In genomic region chr12:47962198-47962597, GRCh38 we compare ENCODE assay signal across 17 cellular contexts. TPM values are rescaled to one million over a fixed set of nuclear protein-coding genes. Genes with fewer than 3 reads are reported as not detected.
DNase-seq lines count a peak whose midpoint lies in the region; ATAC-seq, FAIRE-seq and TF ChIP-seq lines count a peak whose summit lies in the region.
"Had no signal": no experiment of that assay in that cellular context is flagged by ENCODE, and none has a peak within 500 bp of the region (broad histone marks: within the 10 kb centered on the region; RNA-seq: fewer than 3 reads in every experiment).

No MANE protein-coding gene starts in this region.

- DNase-seq in CD4-positive, CD25-positive, alpha-beta regulatory T cell: no peak
- DNase-seq in astrocyte (ENCODE audit: low read depth) (no peak), trophoblast cell (no peak), mammary epithelial cell (no peak)
- no peak for DNase-seq in natural killer cell treated with Interleukin-12 subunit alpha and Interleukin-12 subunit beta and Interleukin-15 and Interleukin-18, amount 100 ng/mL, for 72 hours (ENCODE audit: low spot score)
- no peak for DNase-seq in stimulated activated CD4-positive, alpha-beta T cell treated with anti-CD3 and anti-CD28 coated beads, Interleukin-2, amount 100 ng/mL, for 24 hours
- DNase-seq: 8988T, AML-193, Calu3, DMS 273 treated with DMSO at 0.1 percent for 48 hours, GOT3 had no signal

- dilution Hi-C loops in mammary epithelial cell (cut with HindIII; ENCODE audit: low sequenced_read_pairs): loop anchor here (5.0 to 25.0 kb wide), 3 partner anchors 75 to 200 kb away; partner anchors contain the start of gene ASB8

- ATAC-seq in CD4-positive, CD25-positive, alpha-beta regulatory T cell (ENCODE audit: low read depth in 2 of 2): no peak
- ATAC-seq in natural killer cell treated with Interleukin-12 subunit alpha and Interleukin-12 subunit beta and Interleukin-15 and Interleukin-18, amount 100 ng/mL, for 72 hours: no peak
- no peak for ATAC-seq in HG03432 (IDR thresholded peaks at IDR 0.05; ENCODE audit: unreplicated experiment)
- ATAC-seq: HepG2 had no signal

- peaks cover 15 to 40% (median 33%) of the 10 kb centered on the region in 4 donors for H3K4me1 Mint-ChIP-seq in CD4-positive, CD25-positive, alpha-beta regulatory T cell
- no peaks in the 10 kb centered on the region for H3K4me1 Mint-ChIP-seq in astrocyte (ENCODE audit: low read depth, unreplicated experiment)
- peaks cover 19 to 35% of the 10 kb centered on the region in 2 donors for H3K4me1 Mint-ChIP-seq in natural killer cell treated with Interleukin-12 subunit alpha and Interleukin-12 subunit beta and Interleukin-15 and Interleukin-18, amount 100 ng/mL, for 72 hours (ENCODE audit: low read depth in 2 of 2)

- no peak overlapping the region for H2AFZ ChIP-seq in astrocyte (ENCODE audit: low read depth, low read length)
- H2AFZ ChIP-seq in trophoblast cell (ENCODE audit: insufficient read depth, low read length, poor library complexity): no peak overlapping the region
- no peak overlapping the region for H2AFZ ChIP-seq in mammary epithelial cell (ENCODE audit: low read depth, low read length)

- H3K79me2 ChIP-seq in astrocyte (ENCODE audit: insufficient read depth, low read length): no peaks in the 10 kb centered on the region
- H3K79me2 ChIP-seq in trophoblast cell (ENCODE audit: control insufficient read depth, insufficient read depth, low read length, poor library complexity): peaks cover 2% of the 10 kb centered on the region
- H3K79me2 ChIP-seq in mammary epithelial cell (ENCODE audit: insufficient read depth, low read length): peaks cover 21% of the 10 kb centered on the region

- H3K18ac ChIP-seq in trophoblast cell (ENCODE audit: low read length): no peak overlapping the region

- H3K36me3 ChIP-seq in CD4-positive, CD25-positive, alpha-beta regulatory T cell (ENCODE audit: control insufficient read depth, insufficient read depth, low read length): peaks cover 10% of the 10 kb centered on the region
- H3K36me3 ChIP-seq in astrocyte (ENCODE audit: insufficient read depth, low read length) (no peaks in the 10 kb centered on the region), trophoblast cell (ENCODE audit: control insufficient read depth in 1 of 2, insufficient read depth in 2 of 2, low read length in 2 of 2) (peaks cover 5 to 7% of the 10 kb centered on the region in 2 experiments), mammary epithelial cell (ENCODE audit: insufficient read depth, low read length) (peaks cover 13% of the 10 kb centered on the region)

- no peak for FAIRE-seq in astrocyte (lab: Jason Lieb, UNC)
- FAIRE-seq: GM18507, HepG2, HTR-8/SVneo had no signal

- H3K4me2 ChIP-seq in astrocyte (ENCODE audit: low read length) (no peak overlapping the region), trophoblast cell (ENCODE audit: low read length) (no peak overlapping the region), mammary epithelial cell (ENCODE audit: insufficient read depth, low read depth, low read length) (no peak overlapping the region)

- no peak overlapping the region for H3K27ac ChIP-seq in CD4-positive, CD25-positive, alpha-beta regulatory T cell (ENCODE audit: insufficient read depth, low read length, poor library complexity, severe bottlenecking)
- H3K27ac ChIP-seq in astrocyte (ENCODE audit: low read depth, low read length) (no peak overlapping the region), trophoblast cell (ENCODE audit: low read depth, low read length) (no peak overlapping the region), mammary epithelial cell (ENCODE audit: insufficient read depth, low read depth, low read length) (no peak overlapping the region)
- H3K27ac ChIP-seq: BLaER1 had no signal

- peaks cover 2% of the 10 kb centered on the region for H3K27me3 ChIP-seq in CD4-positive, CD25-positive, alpha-beta regulatory T cell (ENCODE audit: control insufficient read depth, insufficient read depth, low read length)
- H3K27me3 ChIP-seq in astrocyte (ENCODE audit: insufficient read depth, low read length) (peaks cover 12% of the 10 kb centered on the region), trophoblast cell (ENCODE audit: insufficient read depth, low read length) (no peaks in the 10 kb centered on the region), mammary epithelial cell (ENCODE audit: insufficient read depth, low read length) (no peaks in the 10 kb centered on the region)
- H3K27me3 ChIP-seq: BLaER1 had no signal

- H3K4ac ChIP-seq in trophoblast cell (ENCODE audit: low read depth, low read length): no peak overlapping the region

- WGBS in trophoblast cell (ENCODE audit: extremely low coverage, insufficient coverage, insufficient read length): no CpG with 5 or more reads among the region's 11 CpGs
- WGBS in mammary epithelial cell (ENCODE audit: low coverage, missing lambda C conversion rate): 94% methylated on average over 11 of the region's 11 CpGs

- no peaks in the 10 kb centered on the region for H3K9me3 ChIP-seq in CD4-positive, CD25-positive, alpha-beta regulatory T cell (ENCODE audit: control insufficient read depth in 2 of 2, low read length in 2 of 2)
- no peaks in the 10 kb centered on the region for H3K9me3 ChIP-seq in astrocyte (ENCODE audit: insufficient read depth, low read depth, low read length)
- H3K9me3 ChIP-seq in trophoblast cell (ENCODE audit: insufficient read depth, low read depth, low read length): peaks cover 10% of the 10 kb centered on the region
- H3K9me3 ChIP-seq in mammary epithelial cell (replicated peaks; ENCODE audit: insufficient read depth, low read length): no peaks in the 10 kb centered on the region

- H2BK12ac ChIP-seq in trophoblast cell (ENCODE audit: low read length): peak overlapping the region; percentile 19

- in situ Hi-C loops in mammary epithelial cell (cut with MboI; ENCODE audit: low sequenced_read_pairs in 2 of 2): no loop called here

- H3K27me3 Mint-ChIP-seq in CD4-positive, CD25-positive, alpha-beta regulatory T cell: peaks cover 16% of the 10 kb centered on the region
- H3K27me3 Mint-ChIP-seq in astrocyte (ENCODE audit: low read depth, unreplicated experiment): peaks cover 22% of the 10 kb centered on the region
- H3K27me3 Mint-ChIP-seq in natural killer cell treated with Interleukin-12 subunit alpha and Interleukin-12 subunit beta and Interleukin-15 and Interleukin-18, amount 100 ng/mL, for 72 hours: peaks cover 11 to 13% of the 10 kb centered on the region in 2 donors

- BruUV-seq in mammary epithelial cell (replicated peaks; lab: Mats Ljungman, UMichigan): no TSS peak

- peaks cover 5% of the 10 kb centered on the region for H3K79me1 ChIP-seq in trophoblast cell (ENCODE audit: low read length)

- no peak overlapping the region for H2BK120ac ChIP-seq in trophoblast cell (ENCODE audit: insufficient read depth, low read length, poor library complexity)

- peaks cover 0 to 3% (median 1%) of the 10 kb centered on the region in 7 donors for H3K9me3 Mint-ChIP-seq in CD4-positive, CD25-positive, alpha-beta regulatory T cell
- peaks cover 6% of the 10 kb centered on the region for H3K9me3 Mint-ChIP-seq in astrocyte (ENCODE audit: unreplicated experiment)
- no peaks in the 10 kb centered on the region for H3K9me3 Mint-ChIP-seq in natural killer cell treated with Interleukin-12 subunit alpha and Interleukin-12 subunit beta and Interleukin-15 and Interleukin-18, amount 100 ng/mL, for 72 hours

- H4K91ac ChIP-seq in trophoblast cell (ENCODE audit: low read depth, low read length): no peak overlapping the region

- no peaks in the 10 kb centered on the region for H3K36me3 Mint-ChIP-seq in CD4-positive, CD25-positive, alpha-beta regulatory T cell
- H3K36me3 Mint-ChIP-seq in astrocyte (ENCODE audit: low read depth, unreplicated experiment): peaks cover 2% of the 10 kb centered on the region
- H3K36me3 Mint-ChIP-seq in natural killer cell treated with Interleukin-12 subunit alpha and Interleukin-12 subunit beta and Interleukin-15 and Interleukin-18, amount 100 ng/mL, for 72 hours: peaks cover 10% of the 10 kb centered on the region

- H2BK5ac ChIP-seq in trophoblast cell (ENCODE audit: low read depth, low read length, poor library complexity): no peak overlapping the region

- no peak overlapping the region for H4K8ac ChIP-seq in trophoblast cell (ENCODE audit: low read depth, low read length)

- H2AK5ac ChIP-seq in trophoblast cell (ENCODE audit: low read length): no peak overlapping the region

- peaks cover 16% of the 10 kb centered on the region for H3K4me1 ChIP-seq in CD4-positive, CD25-positive, alpha-beta regulatory T cell (ENCODE audit: control insufficient read depth, insufficient read depth, low read length, poor library complexity, severe bottlenecking)
- H3K4me1 ChIP-seq in astrocyte (ENCODE audit: insufficient read depth, low read length) (peaks cover 4% of the 10 kb centered on the region), trophoblast cell (ENCODE audit: control insufficient read depth in 1 of 2, insufficient read depth in 2 of 2, low read length in 2 of 2) (peaks cover 4 to 6% of the 10 kb centered on the region in 2 experiments), mammary epithelial cell (ENCODE audit: insufficient read depth, low read length) (peaks cover 15% of the 10 kb centered on the region)

- H4K20me1 ChIP-seq in astrocyte (ENCODE audit: insufficient read depth, low read length) (no peaks in the 10 kb centered on the region), mammary epithelial cell (ENCODE audit: insufficient read depth, low read length) (no peaks in the 10 kb centered on the region)
- H4K20me1 ChIP-seq: BLaER1 had no signal

- H3K9ac ChIP-seq in astrocyte (ENCODE audit: low read length) (no peak overlapping the region), trophoblast cell (ENCODE audit: low read length) (no peak overlapping the region), mammary epithelial cell (ENCODE audit: insufficient read depth, low read length) (no peak overlapping the region)
- H3K9ac ChIP-seq: BLaER1 had no signal

- peak overlapping the region; percentile 38 to 98 (median 84) for H3K4me3 Mint-ChIP-seq in CD4-positive, CD25-positive, alpha-beta regulatory T cell
- H3K4me3 Mint-ChIP-seq in astrocyte (ENCODE audit: unreplicated experiment): peak overlapping the region; percentile 31
- peak overlapping the region; percentile 100 for H3K4me3 Mint-ChIP-seq in natural killer cell treated with Interleukin-12 subunit alpha and Interleukin-12 subunit beta and Interleukin-15 and Interleukin-18, amount 100 ng/mL, for 72 hours

- CTCF ChIA-PET in mammary epithelial cell (lab: Charles Lee; ENCODE audit: low non-redundant PET): no interaction called here

- no peak overlapping the region for H3K4me3 ChIP-seq in CD4-positive, CD25-positive, alpha-beta regulatory T cell (ENCODE audit: low read depth, low read length)
- no peak overlapping the region for H3K4me3 ChIP-seq in astrocyte (ENCODE audit: insufficient read depth, low read depth, low read length)
- H3K4me3 ChIP-seq in trophoblast cell (ENCODE audit: low read depth, low read length): no peak overlapping the region
- H3K4me3 ChIP-seq in mammary epithelial cell (replicated peaks in 1 of 3; ENCODE audit: insufficient read depth in 1 of 3, low read depth in 2 of 3, low read length in 3 of 3): no peak overlapping the region
- H3K4me3 ChIP-seq: BLaER1, HAP-1 had no signal

- no peak overlapping the region for H3K27ac Mint-ChIP-seq in CD4-positive, CD25-positive, alpha-beta regulatory T cell
- H3K27ac Mint-ChIP-seq in astrocyte (ENCODE audit: unreplicated experiment): no peak overlapping the region
- H3K27ac Mint-ChIP-seq in natural killer cell treated with Interleukin-12 subunit alpha and Interleukin-12 subunit beta and Interleukin-15 and Interleukin-18, amount 100 ng/mL, for 72 hours: no peak overlapping the region

- H4K12ac ChIP-seq in trophoblast cell (ENCODE audit: low read depth, low read length): no peak overlapping the region

- TF ChIP-seq CTCF in astrocyte (IDR thresholded peaks at IDR 0.05; ENCODE audit: insufficient read depth, low read depth, low read length): no peak
- no peak for TF ChIP-seq CTCF in mammary epithelial cell (conservative IDR thresholded peaks at IDR 0.05 in 1 of 2, IDR thresholded peaks at IDR 0.05 in 1 of 2; ENCODE audit: extremely low read depth in 1 of 2, insufficient read depth in 1 of 2, low read depth in 1 of 2, low read length in 2 of 2)

- intact Hi-C loops in mammary epithelial cell (cut with micrococcal nuclease): loop anchor here (5.0 kb wide), 2 partner anchors 205 to 225 kb away; no protein-coding TSS in a partner anchor

- H3K14ac ChIP-seq in trophoblast cell (ENCODE audit: low read length): no peak overlapping the region

- H3K23ac ChIP-seq in trophoblast cell (ENCODE audit: low read length): no peak overlapping the region

RNA-seq across cellular contexts. Expression of gene TMEM106C, which starts 1.2 kb away (rescaled TPM):
- total RNA-seq in CD4-positive, CD25-positive, alpha-beta regulatory T cell: 26.4 TPM
- polyA plus RNA-seq in CD4-positive, CD25-positive, alpha-beta regulatory T cell: 10 to 100 TPM; 54.1 to 74.8 (median 68.8) TPM
- total RNA-seq in astrocyte: 19.4 and 30.0 TPM in 2 replicates
- 10 to 100 TPM; 75.6 to 84.2 TPM for total RNA-seq in natural killer cell treated with Interleukin-12 subunit alpha and Interleukin-12 subunit beta and Interleukin-15 and Interleukin-18, amount 100 ng/mL, for 72 hours
- 56.8 and 62.0 TPM in 2 replicates for polyA plus RNA-seq in trophoblast cell (2013)
- 10 to 100 TPM; 82.5 to 90.2 TPM for total RNA-seq in mammary epithelial cell
- 231 TPM for polyA plus RNA-seq in mammary epithelial cell
- 220 TPM for polyA minus RNA-seq in mammary epithelial cell

RNA-seq across cellular contexts. Expression of gene COL2A1, which starts 42.1 kb away (rescaled TPM):
- not detected for total RNA-seq in CD4-positive, CD25-positive, alpha-beta regulatory T cell
- polyA plus RNA-seq in CD4-positive, CD25-positive, alpha-beta regulatory T cell: not detected
- total RNA-seq in astrocyte (11.2 and 20.3 TPM in 2 replicates), mammary epithelial cell (1 to 10 TPM in 1 of 2 donors, under 1 TPM in 1; 0.61 to 7.7 TPM)
- total RNA-seq in natural killer cell treated with Interleukin-12 subunit alpha and Interleukin-12 subunit beta and Interleukin-15 and Interleukin-18, amount 100 ng/mL, for 72 hours: not detected
- 72.0 and 81.5 TPM in 2 replicates for polyA plus RNA-seq in trophoblast cell (2013)
- 0.78 TPM for polyA plus RNA-seq in mammary epithelial cell
- polyA minus RNA-seq in mammary epithelial cell: not detected

RNA-seq across cellular contexts. Expression of gene VDR, which starts 57.4 kb away (rescaled TPM):
- 2.9 TPM for total RNA-seq in CD4-positive, CD25-positive, alpha-beta regulatory T cell
- 1 to 10 TPM; 1.6 to 4.5 (median 2.5) TPM for polyA plus RNA-seq in CD4-positive, CD25-positive, alpha-beta regulatory T cell
- total RNA-seq in astrocyte: 6.1 and 6.6 TPM in 2 replicates
- total RNA-seq in natural killer cell treated with Interleukin-12 subunit alpha and Interleukin-12 subunit beta and Interleukin-15 and Interleukin-18, amount 100 ng/mL, for 72 hours: 10 to 100 TPM; 12.0 to 23.0 TPM
- 0.56 and 0.60 TPM in 2 replicates for polyA plus RNA-seq in trophoblast cell (2013)
- 10 to 100 TPM; 71.8 to 89.5 TPM for total RNA-seq in mammary epithelial cell
- 105 TPM for polyA plus RNA-seq in mammary epithelial cell
- polyA minus RNA-seq in mammary epithelial cell: 129 TPM

Comparison
In these comparisons a context has a peak if more than half of its experiments do, and no peak if none do; other contexts are left out.
1. H3K4me3 Mint-ChIP-seq: peak in every context shown above with its lines; median percentile 100 in natural killer cell treated with Interleukin-12 subunit alpha and Interleukin-12 subunit beta and Interleukin-15 and Interleukin-18, amount 100 ng/mL, for 72 hours; 84 in CD4-positive, CD25-positive, alpha-beta regulatory T cell; 31 in astrocyte.